In genomic region chr5:142521706-142522105, GRCh38 we compare ENCODE assay signal across 15 cellular contexts.
DNase-seq lines count a peak whose midpoint lies in the region; ATAC-seq and TF ChIP-seq lines count a peak whose summit lies in the region.
"Had no signal": no experiment of that assay in that cellular context is flagged by ENCODE, and none has a peak within 500 bp of the region (broad histone marks: within the 10 kb centered on the region; RNA-seq: fewer than 3 reads in every experiment).

No MANE protein-coding gene starts in this region.

- H3K4me1 Mint-ChIP-seq in WTC11: peaks cover 27% of the 10 kb centered on the region
- peaks cover 22% of the 10 kb centered on the region for H3K4me1 Mint-ChIP-seq in type B pancreatic cell (ENCODE audit: unreplicated experiment)

- H3K27ac Mint-ChIP-seq in WTC11 (peak overlapping the region; percentile 39; the same call in 1 of the 2 replicates), type B pancreatic cell (no peak overlapping the region)
- H3K27ac Mint-ChIP-seq: CD4-positive, alpha-beta T cell had no signal

- CTCF ChIA-PET in WTC11 (lab: Charles Lee): no interaction called here

- no peak overlapping the region for H3K14ac ChIP-seq in mesenchymal stem cell (ENCODE audit: low read length in 2 of 2)

- WGBS in mesenchymal stem cell: 84% methylated on average over 7 of the region's 7 CpGs

- H3K4ac ChIP-seq in mesenchymal stem cell (ENCODE audit: low read depth in 1 of 2, low read length in 2 of 2): no peak overlapping the region

- H3K9me3 Mint-ChIP-seq in WTC11: peaks cover 15% of the 10 kb centered on the region
- peaks cover 5% of the 10 kb centered on the region for H3K9me3 Mint-ChIP-seq in type B pancreatic cell

- H3K36me3 ChIP-seq in mesenchymal stem cell (ENCODE audit: control insufficient read depth in 1 of 2, insufficient read depth in 2 of 2, low read depth in 1 of 2, low read length in 2 of 2): no peaks in the 10 kb centered on the region
- H3K36me3 ChIP-seq: BE2C had no signal

- no peaks in the 10 kb centered on the region for H3K27me3 Mint-ChIP-seq in WTC11 (ENCODE audit: low read depth)
- no peaks in the 10 kb centered on the region for H3K27me3 Mint-ChIP-seq in type B pancreatic cell

- H3K4me3 Mint-ChIP-seq in WTC11 (no peak overlapping the region), type B pancreatic cell (peak overlapping the region; percentile 20)
- H3K4me3 Mint-ChIP-seq: CD4-positive, alpha-beta T cell had no signal

- H3K18ac ChIP-seq in mesenchymal stem cell (ENCODE audit: low read depth in 1 of 2, low read length in 2 of 2): peak overlapping the region; percentile 4 to 62

- no peak overlapping the region for H2BK5ac ChIP-seq in mesenchymal stem cell (ENCODE audit: low read depth, low read length, poor library complexity, severe bottlenecking)

- H2BK15ac ChIP-seq in mesenchymal stem cell (ENCODE audit: low read depth, poor library complexity, severe bottlenecking): no peak overlapping the region

- H3K4me3 ChIP-seq in mesenchymal stem cell (ENCODE audit: insufficient read depth in 1 of 2, low read depth in 1 of 2, low read length in 2 of 2): no peak overlapping the region

- DNase-seq in NCI-H2171 treated with DMSO at 0.1 percent for 48 hours (lab: John Stamatoyannopoulos, UW) (peak; percentile 3), NCI-H2171 (lab: John Stamatoyannopoulos, UW) (no peak), WTC11 (ENCODE audit: low spot score) (no peak), mesenchymal stem cell (no peak), type B pancreatic cell (ENCODE audit: extremely low spot score, unreplicated experiment) (no peak), activated gamma-delta T cell (lab: John Stamatoyannopoulos, UW) (no peak), OCI-M1 (lab: John Stamatoyannopoulos, UW) (no peak)
- DNase-seq: 8988T; BE2C; CD4-positive, alpha-beta T cell; H7; NCI-H187; NCI-H2227 treated with DMSO at 0.1 percent for 48 hours; NCI-H526 had no signal

- H3K4me2 ChIP-seq in mesenchymal stem cell (ENCODE audit: low read length, poor library complexity, severe bottlenecking): no peak overlapping the region

- peaks cover 2% of the 10 kb centered on the region for H3K4me1 ChIP-seq in mesenchymal stem cell (ENCODE audit: control insufficient read depth, insufficient read depth, low read depth, low read length)
- H3K4me1 ChIP-seq: BE2C had no signal

- no peak overlapping the region for H2AFZ ChIP-seq in mesenchymal stem cell (ENCODE audit: low read depth, low read length)

- ATAC-seq in WTC11 (no peak), HG03196 (IDR thresholded peaks at IDR 0.05; ENCODE audit: unreplicated experiment) (no peak)

- H3K23ac ChIP-seq in mesenchymal stem cell (ENCODE audit: low read length in 2 of 2): no peak overlapping the region

- H4K91ac ChIP-seq in mesenchymal stem cell (ENCODE audit: low read length): no peak overlapping the region

- H3K36me3 Mint-ChIP-seq in WTC11 (peaks cover 12% of the 10 kb centered on the region), type B pancreatic cell (peaks cover under 1% of the 10 kb centered on the region)

- H2BK12ac ChIP-seq in mesenchymal stem cell (ENCODE audit: low read length in 2 of 2): no peak overlapping the region

- no peaks in the 10 kb centered on the region for H3K27me3 ChIP-seq in mesenchymal stem cell (ENCODE audit: control insufficient read depth in 1 of 2, insufficient read depth in 1 of 2, low read length in 2 of 2)
- H3K27me3 ChIP-seq: BE2C had no signal

- POLR2A ChIA-PET in WTC11 (lab: Charles Lee): no interaction called here

- H3K9me3 ChIP-seq in mesenchymal stem cell (ENCODE audit: control insufficient read depth, low read length): peaks cover 3% of the 10 kb centered on the region
- H3K9me3 ChIP-seq: BE2C had no signal

- no peak overlapping the region for H4K8ac ChIP-seq in mesenchymal stem cell (ENCODE audit: low read length)

- no peaks in the 10 kb centered on the region for H3K79me1 ChIP-seq in mesenchymal stem cell (replicated peaks; ENCODE audit: low read length, poor library complexity, severe bottlenecking)

- TF ChIP-seq CTCF in WTC11 (IDR thresholded peaks at IDR 0.05) (no peak), type B pancreatic cell (conservative IDR thresholded peaks at IDR 0.05) (no peak)

- no peak overlapping the region for H3K9ac ChIP-seq in mesenchymal stem cell (ENCODE audit: low read length)

- H3K27ac ChIP-seq in mesenchymal stem cell (ENCODE audit: low read length, poor library complexity, severe bottlenecking): no peak overlapping the region

- no peak overlapping the region for H2AK5ac ChIP-seq in mesenchymal stem cell (ENCODE audit: low read length, severe bottlenecking)

- peak overlapping the region; percentile 49 for H2BK120ac ChIP-seq in mesenchymal stem cell (ENCODE audit: low read depth, low read length)

TF ChIP-seq in WTC11, 78 proteins besides CTCF, POLR2A, EP300 and RAD21:
- no peak for TF ChIP-seq CDX4 (CRISPR knock-in tag; IDR thresholded peaks at IDR 0.05; ENCODE audit: borderline replicate concordance)
- no peak for TF ChIP-seq PREB (CRISPR knock-in tag; IDR thresholded peaks at IDR 0.05; ENCODE audit: borderline replicate concordance)
- no peak for TF ChIP-seq E2F4 (CRISPR knock-in tag; IDR thresholded peaks at IDR 0.05; ENCODE audit: borderline replicate concordance, low read depth)
- no peak for TF ChIP-seq ATF1 (CRISPR knock-in tag; IDR thresholded peaks at IDR 0.05)
- no peak for TF ChIP-seq PRRX2 (CRISPR knock-in tag; IDR thresholded peaks at IDR 0.05)
- peak; percentile 49; the same call in 1 of the 2 replicates for TF ChIP-seq GABPB1 (CRISPR knock-in tag; IDR thresholded peaks at IDR 0.05)
